11 cellular contexts compared by ENCODE assay signal in genomic region chrX:136588060-136588459, GRCh38. TPM values are rescaled to one million over a fixed set of nuclear protein-coding genes. Genes with fewer than 3 reads are reported as not detected.
A peak's percentile ranks its signal among the peaks of the same experiment; 100 is the strongest.
DNase-seq lines count a peak whose midpoint lies in the region; ATAC-seq and FAIRE-seq lines count a peak whose summit lies in the region.
"Had no signal": no experiment of that assay in that cellular context is flagged by ENCODE, and none has a peak within 500 bp of the region (broad histone marks: within the 10 kb centered on the region; RNA-seq: fewer than 3 reads in every experiment).

No MANE protein-coding gene starts in this region.

- H3K9me3 ChIP-seq in small intestine (ENCODE audit: control insufficient read depth, low read depth): no peaks in the 10 kb centered on the region

- peak; percentile 79 for FAIRE-seq in colon (lab: Jason Lieb, UNC)
- no peak for FAIRE-seq in small intestine (lab: Jason Lieb, UNC)

- no peak overlapping the region for H3K27ac ChIP-seq in small intestine (ENCODE audit: low read depth in 1 of 2, low read length in 1 of 2)
- H3K27ac ChIP-seq: HL-60 had no signal

- H3K27me3 ChIP-seq in small intestine (ENCODE audit: control insufficient read depth in 2 of 2, insufficient read depth in 2 of 2, low read length in 2 of 2): no peaks in the 10 kb centered on the region

- DNase-seq in amniotic stem cell (lab: John Stamatoyannopoulos, UW): no peak
- DNase-seq in NCI-H82 (lab: John Stamatoyannopoulos, UW): no peak
- no peak for DNase-seq in small intestine
- no peak for DNase-seq in activated gamma-delta T cell (lab: John Stamatoyannopoulos, UW)
- DNase-seq: DMS79, NCI-H1417 had no signal

- ATAC-seq in GM18498 (IDR thresholded peaks at IDR 0.05; ENCODE audit: unreplicated experiment) (peak; percentile 62), GM19395 (IDR thresholded peaks at IDR 0.05; ENCODE audit: unreplicated experiment) (peak; percentile 51), HG03342 (IDR thresholded peaks at IDR 0.05; ENCODE audit: unreplicated experiment) (peak; percentile 48)

- WGBS in small intestine, 3 donors: 0 to 33% (median 26%) methylated on average over 1 of the region's 1 CpG

- H3K4me3 ChIP-seq in small intestine (ENCODE audit: low read depth in 1 of 2, low read length in 2 of 2): no peak overlapping the region

- H3K36me3 ChIP-seq in small intestine (ENCODE audit: control insufficient read depth in 2 of 2, insufficient read depth in 2 of 2, low read length in 2 of 2): no peaks in the 10 kb centered on the region

- no peaks in the 10 kb centered on the region for H3K4me1 ChIP-seq in small intestine (ENCODE audit: control insufficient read depth in 2 of 2, insufficient read depth in 1 of 2, low read depth in 1 of 2, low read length in 1 of 2)

RNA-seq across cellular contexts. Expression of gene VGLL1, which starts 56.0 kb away (rescaled TPM):
- not detected for polyA plus RNA-seq in small intestine

RNA-seq across cellular contexts. Expression of gene CD40LG, which starts 59.9 kb away (rescaled TPM):
- polyA plus RNA-seq in small intestine: under 1 TPM in 2 of 3 donors, not detected in 1; 0.34 to 0.45 TPM
